8 cellular contexts compared by ENCODE assay signal in the genomic region with DNA sequence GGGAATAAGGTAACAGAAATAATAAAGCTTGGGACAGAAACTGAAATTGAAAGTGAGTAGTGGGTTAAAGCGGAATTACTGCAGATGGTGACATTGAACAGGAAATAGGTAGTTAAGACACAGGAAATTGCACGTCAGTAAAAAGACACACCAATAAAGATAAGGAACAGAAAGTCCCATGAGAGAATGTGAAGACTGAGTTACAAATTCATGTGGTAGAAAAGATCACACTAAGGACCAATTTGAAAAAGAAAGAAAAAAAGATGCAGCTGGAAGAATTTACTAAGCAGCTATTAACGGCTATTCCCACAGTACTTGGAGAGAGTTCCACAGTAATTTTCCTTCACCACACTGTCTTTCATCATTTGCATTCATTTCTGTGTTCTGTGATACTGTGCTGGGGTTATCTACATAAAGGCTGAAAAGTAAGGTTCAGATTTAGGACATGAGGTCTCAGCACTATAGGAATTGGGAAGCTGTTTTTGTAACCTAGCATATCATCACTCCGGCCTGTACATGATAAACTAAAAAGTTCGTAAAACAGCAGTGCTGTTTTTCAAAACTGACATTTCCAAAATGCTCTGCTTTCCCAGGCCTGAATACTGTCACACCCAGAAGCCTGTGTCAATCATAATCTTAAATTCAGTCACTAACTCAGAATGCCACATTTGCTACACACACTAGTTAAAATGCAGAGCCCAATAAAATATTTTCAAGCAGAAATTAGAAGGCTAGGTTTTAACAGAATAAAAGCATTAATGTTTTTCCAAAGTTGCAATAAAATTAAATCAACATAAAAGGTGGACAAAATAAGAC. TPM values are rescaled to one million over a fixed set of nuclear protein-coding genes. Genes with fewer than 3 reads are reported as not detected.
A peak's percentile ranks its signal among the peaks of the same experiment; 100 is the strongest.
DNase-seq lines count a peak whose midpoint lies in the region; ATAC-seq and TF ChIP-seq lines count a peak whose summit lies in the region.

No MANE protein-coding gene starts in this region.

- H3K4me3 Mint-ChIP-seq in activated CD8-positive, alpha-beta memory T cell treated with anti-CD3 and anti-CD28 coated beads, Interleukin-2, amount 10 ng/mL, durations not matched to agents 7 days and 5 days, result peak overlapping the region; percentile 78

- no peak for TF ChIP-seq POLR2A in Peyer's patch (IDR thresholded peaks at IDR 0.05)
- TF ChIP-seq POLR2A in vagina (IDR thresholded peaks at IDR 0.05), result no peak

- H3K4me1 Mint-ChIP-seq in activated CD8-positive, alpha-beta memory T cell treated with anti-CD3 and anti-CD28 coated beads, Interleukin-2, amount 10 ng/mL, durations not matched to agents 7 days and 5 days, result peaks cover 24% of the 10 kb centered on the region

- H3K4me3 ChIP-seq in Peyer's patch (peak overlapping the region; percentile 7 to 39 (median 30)), smooth muscle cell (no peak overlapping the region), vagina (no peak overlapping the region)

- H3K27ac ChIP-seq in Peyer's patch, result peak overlapping the region; percentile 63 to 76 (median 70)
- peak overlapping the region; percentile 8 for H3K27ac ChIP-seq in foreskin keratinocyte
- no peak overlapping the region for H3K27ac ChIP-seq in smooth muscle cell (ENCODE audit: low read depth)
- H3K27ac ChIP-seq in vagina, result no peak overlapping the region

- no peaks in the 10 kb centered on the region for H3K79me2 ChIP-seq in smooth muscle cell (ENCODE audit: low read depth)

- H3K9ac ChIP-seq in smooth muscle cell (ENCODE audit: low read depth), result no peak overlapping the region

- H3K36me3 ChIP-seq in Peyer's patch (peaks cover 0 to 14% (median 0%) of the 10 kb centered on the region in 3 donors), smooth muscle cell (ENCODE audit: low read depth) (peaks cover 2% of the 10 kb centered on the region), vagina (no peaks in the 10 kb centered on the region)

- TF ChIP-seq CTCF in Peyer's patch (IDR thresholded peaks at IDR 0.05), result peak in 1 of 6 experiments; percentile 34
- TF ChIP-seq CTCF in foreskin keratinocyte (conservative IDR thresholded peaks at IDR 0.05), result no peak
- TF ChIP-seq CTCF in smooth muscle cell (IDR thresholded peaks at IDR 0.05; ENCODE audit: borderline replicate concordance, insufficient read depth, poor library complexity, severe bottlenecking), result no peak
- TF ChIP-seq CTCF in vagina (IDR thresholded peaks at IDR 0.05), result no peak

- peak overlapping the region; percentile 40 for H2AFZ ChIP-seq in smooth muscle cell (ENCODE audit: low read depth)

- H3K27ac Mint-ChIP-seq in activated CD8-positive, alpha-beta memory T cell treated with anti-CD3 and anti-CD28 coated beads, Interleukin-2, amount 10 ng/mL, durations not matched to agents 7 days and 5 days, result peak overlapping the region; percentile 89

- H3K27me3 ChIP-seq in Peyer's patch, result no peaks in the 10 kb centered on the region
- H3K27me3 ChIP-seq in foreskin keratinocyte, result no peaks in the 10 kb centered on the region
- H3K27me3 ChIP-seq in smooth muscle cell (ENCODE audit: low read depth), result no peaks in the 10 kb centered on the region
- H3K27me3 ChIP-seq in vagina, result no peaks in the 10 kb centered on the region

- no peaks in the 10 kb centered on the region for H4K20me1 ChIP-seq in smooth muscle cell (ENCODE audit: low read depth)

- H3K9me3 ChIP-seq in Peyer's patch (no peaks in the 10 kb centered on the region), smooth muscle cell (replicated peaks; ENCODE audit: low read depth) (no peaks in the 10 kb centered on the region), vagina (no peaks in the 10 kb centered on the region)

- intact Hi-C loops in vagina (cut with DNase I), result no loop called here

- 26% methylated on average over 5 of the region's 5 CpGs for WGBS in smooth muscle cell (ENCODE audit: low lambda C conversion rate)

- no peaks in the 10 kb centered on the region for H3F3A ChIP-seq in smooth muscle cell (ENCODE audit: low read depth)

- no peaks in the 10 kb centered on the region for H3K27me3 Mint-ChIP-seq in activated CD8-positive, alpha-beta memory T cell treated with anti-CD3 and anti-CD28 coated beads, Interleukin-2, amount 10 ng/mL, durations not matched to agents 7 days and 5 days

- H3K36me3 Mint-ChIP-seq in activated CD8-positive, alpha-beta memory T cell treated with anti-CD3 and anti-CD28 coated beads, Interleukin-2, amount 10 ng/mL, durations not matched to agents 7 days and 5 days, result peaks cover 60% of the 10 kb centered on the region

- CTCF ChIA-PET in activated CD8-positive, alpha-beta memory T cell treated with anti-CD3 and anti-CD28 coated beads, Interleukin-2, amount 10 ng/mL, durations not matched to agents 7 days and 5 days (lab: Charles Lee), result interaction anchor here (0.7 to 1.8 kb wide), 8 partner anchors 9 to 587 kb away, joined by 3 to 8 read pairs (median 4); a partner anchor contains a TSS

- peaks cover 0 to 5% (median 2%) of the 10 kb centered on the region in 4 donors for H3K4me1 ChIP-seq in Peyer's patch
- H3K4me1 ChIP-seq in foreskin keratinocyte, result peaks cover 34% of the 10 kb centered on the region
- no peaks in the 10 kb centered on the region for H3K4me1 ChIP-seq in smooth muscle cell (ENCODE audit: low read depth)
- peaks cover 9% of the 10 kb centered on the region for H3K4me1 ChIP-seq in vagina

- ATAC-seq in activated CD8-positive, alpha-beta memory T cell treated with anti-CD3 and anti-CD28 coated beads, Interleukin-2, amount 10 ng/mL, durations not matched to agents 7 days and 5 days, result peak; percentile 98
- ATAC-seq in HG02973 (IDR thresholded peaks at IDR 0.05; ENCODE audit: unreplicated experiment) (peak; percentile 97), foreskin keratinocyte (no peak)

- peaks cover 2% of the 10 kb centered on the region for H3K9me3 Mint-ChIP-seq in activated CD8-positive, alpha-beta memory T cell treated with anti-CD3 and anti-CD28 coated beads, Interleukin-2, amount 10 ng/mL, durations not matched to agents 7 days and 5 days (ENCODE audit: low read depth)

- DNase-seq in activated CD8-positive, alpha-beta memory T cell treated with anti-CD3 and anti-CD28 coated beads, Interleukin-2, amount 10 ng/mL, durations not matched to agents 7 days and 5 days, result no peak
- DNase-seq in activated CD8-positive, alpha-beta memory T cell treated with anti-CD3 and anti-CD28 coated beads, Interleukin-2, amount 50 U/mL, for 48 hours, result no peak
- no peak for DNase-seq in Peyer's patch
- DNase-seq in foreskin keratinocyte, result no peak
- no peak for DNase-seq in smooth muscle cell (lab: John Stamatoyannopoulos, UW; ENCODE audit: unreplicated experiment)
- no peak for DNase-seq in effector CD8-positive, alpha-beta T cell (lab: John Stamatoyannopoulos, UW)
- no peak for DNase-seq in vagina (ENCODE audit: extremely low spot score in 2 of 2)

- H3K4me2 ChIP-seq in smooth muscle cell, result peak overlapping the region; percentile 3

RNA-seq across cellular contexts. Expression of a gene that starts 42.9 kb away (rescaled TPM):
- total RNA-seq in activated CD8-positive, alpha-beta memory T cell treated with anti-CD3 and anti-CD28 coated beads, Interleukin-2, amount 10 ng/mL, durations not matched to agents 7 days and 5 days, result 10 to 100 TPM; 17.6 to 22.2 TPM
- 10 to 100 TPM; 14.9 to 32.2 (median 22.5) TPM for total RNA-seq in Peyer's patch
- 16.8 and 20.0 TPM in 2 replicates for total RNA-seq in foreskin keratinocyte
- 6.9 and 8.0 TPM in 2 replicates for polyA plus RNA-seq in foreskin keratinocyte
- total RNA-seq in smooth muscle cell, result 22.5 and 23.1 TPM in 2 replicates
- polyA plus RNA-seq in smooth muscle cell, result 9.4 and 11.1 TPM in 2 replicates
- 9.1 TPM for total RNA-seq in vagina

Comparison
In these comparisons a context has a peak if more than half of its experiments do, and no peak if none do; other contexts are left out.
1. H3K27ac ChIP-seq: peak in Peyer's patch (4 of 4) and foreskin keratinocyte (single experiment); none in smooth muscle cell (single experiment) and vagina (single experiment).
2. H3K4me3 ChIP-seq: peak in Peyer's patch (4 of 4); none in smooth muscle cell (single experiment) and vagina (0 of 2).